ENCODE assay signal across 8 cellular contexts in genomic region chr4:170589597-170590191, GRCh38.
DNase-seq lines count a peak whose midpoint lies in the region; ATAC-seq and TF ChIP-seq lines count a peak whose summit lies in the region.

No MANE protein-coding gene starts in this region.

- TF ChIP-seq CTCF in C4-2B (conservative IDR thresholded peaks at IDR 0.05), result peak; percentile 68
- TF ChIP-seq CTCF in OCI-LY7 (conservative IDR thresholded peaks at IDR 0.05; ENCODE audit: low read length), result peak; percentile 61
- no peak for TF ChIP-seq CTCF in coronary artery (IDR thresholded peaks at IDR 0.05)

- no peak overlapping the region for H2AFZ ChIP-seq in OCI-LY7 (ENCODE audit: low read length)

- ATAC-seq in GM19043 (IDR thresholded peaks at IDR 0.05; ENCODE audit: low read depth, unreplicated experiment), result peak; percentile 68
- peak; percentile 98 for ATAC-seq in HG03135 (IDR thresholded peaks at IDR 0.05; ENCODE audit: unreplicated experiment)
- no peak for ATAC-seq in GM19455 (IDR thresholded peaks at IDR 0.05; ENCODE audit: unreplicated experiment)

- no peak overlapping the region for H3K4me3 ChIP-seq in OCI-LY7 (ENCODE audit: low read depth, low read length, poor library complexity, severe bottlenecking)
- H3K4me3 ChIP-seq in coronary artery, result no peak overlapping the region

- H3K36me3 ChIP-seq in OCI-LY7 (ENCODE audit: insufficient read depth, low read length), result no peaks in the 10 kb centered on the region

- no peaks in the 10 kb centered on the region for H3K9me3 ChIP-seq in OCI-LY7 (ENCODE audit: low read length)

- DNase-seq in OCI-LY7 (ENCODE audit: low spot score) (peak; percentile 30), iris pigment epithelial cell (ENCODE audit: low read depth) (peak; percentile 50), coronary artery (ENCODE audit: low spot score) (no peak), UCSD-AML1 (lab: John Stamatoyannopoulos, UW; ENCODE audit: unreplicated experiment) (no peak)

- POLR2A ChIA-PET in OCI-LY7 (lab: Charles Lee), result no interaction called here

- H3K79me2 ChIP-seq in OCI-LY7 (ENCODE audit: insufficient read depth, low read depth, low read length), result no peaks in the 10 kb centered on the region

- no peaks in the 10 kb centered on the region for H3K9me2 ChIP-seq in OCI-LY7 (ENCODE audit: insufficient read depth, low read length)

- no TSS peak for BruUV-seq in OCI-LY7 (replicated peaks; lab: Mats Ljungman, UMichigan)

- intact Hi-C loops in OCI-LY7 (cut with micrococcal nuclease; ENCODE audit: unreplicated experiment), result loop anchor here (5.0 kb wide), 1 partner anchor 263 kb away; no protein-coding TSS in a partner anchor

- H3K4me2 ChIP-seq in OCI-LY7 (ENCODE audit: low read length), result no peak overlapping the region

- no peaks in the 10 kb centered on the region for H4K20me1 ChIP-seq in OCI-LY7 (ENCODE audit: insufficient read depth, low read length)

- H3K27ac ChIP-seq in C4-2B (no peak overlapping the region), OCI-LY7 (ENCODE audit: low read depth, low read length, poor library complexity, severe bottlenecking) (no peak overlapping the region), coronary artery (no peak overlapping the region)

- H3K4me1 ChIP-seq in OCI-LY7 (ENCODE audit: insufficient read depth, low read length, poor library complexity, severe bottlenecking), result no peaks in the 10 kb centered on the region

- CTCF ChIA-PET in OCI-LY7 (lab: Charles Lee; ENCODE audit: unreplicated experiment), result no interaction called here

Comparison
In these comparisons a context has a peak if more than half of its experiments do, and no peak if none do; other contexts are left out.
1. DNase-seq: peak in OCI-LY7 (single experiment) and iris pigment epithelial cell (single experiment); none in coronary artery (single experiment) and UCSD-AML1 (single experiment).